8 cellular contexts compared by ENCODE assay signal in the genomic region with DNA sequence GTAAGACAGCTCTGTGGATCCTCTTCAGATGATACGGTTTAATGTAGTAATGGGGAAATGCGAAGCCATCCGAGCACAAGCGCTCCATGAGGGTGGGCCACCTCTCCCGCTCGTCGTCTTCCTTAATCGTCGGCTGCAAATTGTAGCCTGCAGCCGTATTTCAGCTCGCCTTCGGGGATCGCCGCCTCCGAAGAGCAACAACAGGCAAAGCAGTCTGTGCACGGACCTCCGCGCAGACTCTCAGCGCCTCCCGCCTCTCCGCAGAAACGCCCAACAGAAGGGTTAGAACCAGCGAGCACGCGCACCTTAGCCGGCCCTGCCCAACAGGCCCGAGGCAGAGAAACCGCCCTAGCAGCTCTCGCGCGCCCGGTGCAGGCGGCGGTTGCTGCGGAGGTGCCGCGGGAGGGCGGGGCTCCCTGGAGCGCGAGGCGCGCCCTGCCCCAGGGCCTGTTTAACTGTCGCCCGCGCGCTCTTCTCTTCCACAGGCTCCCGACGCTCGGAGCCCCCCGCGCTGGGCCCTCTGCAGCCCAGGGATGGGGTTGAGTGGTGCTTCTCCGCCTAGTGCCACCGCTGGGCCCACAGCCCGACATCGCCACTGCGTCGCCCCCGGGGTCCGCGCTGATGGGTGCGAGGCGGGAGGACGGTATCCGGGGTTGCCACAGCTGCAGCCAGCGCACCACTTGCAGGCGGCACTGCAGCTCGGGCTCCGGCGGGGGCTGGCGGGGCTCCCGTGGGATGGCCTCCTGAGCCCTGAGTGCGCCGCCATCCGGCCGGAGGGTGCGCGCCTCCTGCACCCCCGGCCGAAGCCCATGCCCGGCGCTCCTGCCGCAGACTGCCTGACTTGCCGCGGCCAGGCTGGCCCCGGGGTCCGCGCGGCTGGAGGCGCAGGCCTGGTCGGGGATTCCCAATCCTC. TPM values are rescaled to one million over a fixed set of nuclear protein-coding genes. Genes with fewer than 3 reads are reported as not detected.
DNase-seq lines count a peak whose midpoint lies in the region; ATAC-seq and TF ChIP-seq lines count a peak whose summit lies in the region.
"Not testable (repeated sequence)": the region's sequence is repeated elsewhere in the genome, so short reads cannot be mapped to it uniquely, and the experiment has no call there.

A gene (minus strand): TSS at position 280 of the 913 bp plus-strand sequence. CDS start 192 bp downstream, at position 88.

- peak within 1 kb of the TSS; percentile 75 to 84 for H3K4me3 ChIP-seq in DND-41 (ENCODE audit: low read depth in 1 of 2, low read length in 2 of 2)
- H3K4me3 ChIP-seq in brain microvascular endothelial cell (ENCODE audit: low read depth, low read length) = peak within 1 kb of the TSS; percentile 71
- H3K4me3 ChIP-seq in left ventricle myocardium inferior = peak within 1 kb of the TSS; percentile 76

- H3K4me2 ChIP-seq in DND-41 (ENCODE audit: insufficient read depth, low read length) = peak within 1 kb of the TSS; percentile 95

- intact Hi-C loops in left ventricle myocardium inferior (cut with micrococcal nuclease) = not testable (repeated sequence)

- peaks cover 18% of the 10 kb centered on the region for H3K79me2 ChIP-seq in DND-41 (ENCODE audit: insufficient read depth, low read length)

- H3K4me1 Mint-ChIP-seq in osteocyte (ENCODE audit: unreplicated experiment) = not testable (repeated sequence)

- not testable (repeated sequence) for TF ChIP-seq CTCF in DND-41 (IDR thresholded peaks at IDR 0.05; ENCODE audit: borderline replicate concordance, extremely low read depth, low read length, poor library complexity, severe bottlenecking); brain microvascular endothelial cell (IDR thresholded peaks at IDR 0.05; ENCODE audit: low read depth, low read length, missing control alignments); left ventricle myocardium inferior (IDR thresholded peaks at IDR 0.05; ENCODE audit: borderline replicate concordance); osteocyte (IDR thresholded peaks at IDR 0.05)

- H3K9me3 ChIP-seq in DND-41 (ENCODE audit: insufficient read depth, low read length, severe bottlenecking); left ventricle myocardium inferior (replicated peaks): not testable (repeated sequence)

- peak; percentile 75 for DNase-seq in DND-41
- peak; percentile 60 for DNase-seq in HS-5 (ENCODE audit: low read depth)
- DNase-seq in brain microvascular endothelial cell = peak; percentile 89
- peak; percentile 41 for DNase-seq in left ventricle myocardium inferior
- peak; percentile 90 for DNase-seq in osteocyte (ENCODE audit: extremely low spot score, unreplicated experiment)
- DNase-seq in stimulated activated naive CD8-positive, alpha-beta T cell treated with anti-CD3 and anti-CD28 coated beads, Interleukin-15, Interleukin-2, amounts not matched to agents 100 U/mL and 50 U/mL, for 24 hours = peak; percentile 70

- not testable (repeated sequence) for H3K9me3 Mint-ChIP-seq in osteocyte (ENCODE audit: unreplicated experiment)

- peak within 1 kb of the TSS; percentile 97 for H3K4me3 Mint-ChIP-seq in osteocyte (ENCODE audit: unreplicated experiment)

- not testable (repeated sequence) for H3K27me3 ChIP-seq in DND-41 (ENCODE audit: insufficient read depth, low read length, poor library complexity); brain microvascular endothelial cell (replicated peaks); left ventricle myocardium inferior (ENCODE audit: low read depth)

- peak within 1 kb of the TSS; percentile 98 for H2AFZ ChIP-seq in DND-41 (ENCODE audit: low read depth, low read length)

- in situ Hi-C loops in brain microvascular endothelial cell (cut with HindIII; ENCODE audit: low pct_ligation_motif_present, low sequenced_read_pairs) = not testable (repeated sequence)

- not testable (repeated sequence) for H3K36me3 ChIP-seq in DND-41 (ENCODE audit: insufficient read depth, low read length); brain microvascular endothelial cell (replicated peaks); left ventricle myocardium inferior

- H3K36me3 Mint-ChIP-seq in osteocyte (ENCODE audit: unreplicated experiment) = not testable (repeated sequence)

- H3K27ac Mint-ChIP-seq in osteocyte (ENCODE audit: unreplicated experiment) = peak within 1 kb of the TSS; percentile 96

- peak within 1 kb of the TSS; percentile 97 for H3K9ac ChIP-seq in DND-41 (ENCODE audit: low read depth, low read length)

- H3K4me1 ChIP-seq in DND-41 (ENCODE audit: insufficient read depth, low read length); left ventricle myocardium inferior: not testable (repeated sequence)

- not testable (repeated sequence) for H4K20me1 ChIP-seq in DND-41 (ENCODE audit: insufficient read depth, low read length)

- peak; percentile 79 for ATAC-seq in DND-41 (ENCODE audit: insufficient read depth, low read depth)
- peak; percentile 65 for ATAC-seq in GM21619 (IDR thresholded peaks at IDR 0.05; ENCODE audit: unreplicated experiment)
- ATAC-seq in activated CD4-positive, CD25-positive, alpha-beta regulatory T cell treated with anti-CD3 and anti-CD28 coated beads, Interleukin-2, amount 50 U/mL, for 24 hours = peak; percentile 79 to 88
- peak; percentile 82 for ATAC-seq in stimulated activated naive CD8-positive, alpha-beta T cell treated with anti-CD3 and anti-CD28 coated beads, Interleukin-15, Interleukin-2, amounts not matched to agents 100 U/mL and 50 U/mL, for 24 hours

- peaks cover 15% of the 10 kb centered on the region for H3K27me3 Mint-ChIP-seq in osteocyte (ENCODE audit: unreplicated experiment)

- H3K27ac ChIP-seq in DND-41 (ENCODE audit: low read length) = peak within 1 kb of the TSS; percentile 98
- H3K27ac ChIP-seq in brain microvascular endothelial cell = peak within 1 kb of the TSS; percentile 89
- peak within 1 kb of the TSS; percentile 97 for H3K27ac ChIP-seq in left ventricle myocardium inferior (replicated peaks)

RNA-seq across cellular contexts. Expression of the gene that starts here (rescaled TPM):
- 3.8 TPM for total RNA-seq in left ventricle myocardium inferior
- total RNA-seq in osteocyte = 31.8 and 37.3 TPM in 2 replicates

Comparison
In these comparisons a context has a peak if more than half of its experiments do, and no peak if none do; other contexts are left out.
1. Peak in every context shown above with its lines: DNase-seq, ATAC-seq, H3K4me3 ChIP-seq and H3K27ac ChIP-seq.